Comparison of ENCODE assay signal across 9 cellular contexts in genomic region chr1:100455478-100456072, GRCh38.
DNase-seq lines count a peak whose midpoint lies in the region; ATAC-seq and TF ChIP-seq lines count a peak whose summit lies in the region.
"Had no signal": no experiment of that assay in that cellular context is flagged by ENCODE, and none has a peak within 500 bp of the region (broad histone marks: within the 10 kb centered on the region; RNA-seq: fewer than 3 reads in every experiment).

No MANE protein-coding gene starts in this region.

- no peaks in the 10 kb centered on the region for H3K27me3 Mint-ChIP-seq in activated naive CD8-positive, alpha-beta T cell
- no peaks in the 10 kb centered on the region for H3K27me3 Mint-ChIP-seq in activated naive CD8-positive, alpha-beta T cell treated with anti-CD3 and anti-CD28 coated beads for 36 hours

- H3K9me3 ChIP-seq in PC-3 (ENCODE audit: low read length) = no peaks in the 10 kb centered on the region
- H3K9me3 ChIP-seq in esophagus muscularis mucosa = no peaks in the 10 kb centered on the region
- H3K9me3 ChIP-seq in tibial artery = no peaks in the 10 kb centered on the region

- POLR2A ChIA-PET in PC-3 (lab: Charles Lee; ENCODE audit: unreplicated experiment) = interaction anchor here (0.6 kb wide), 1 partner anchor 55 kb away, joined by 5 read pairs; no protein-coding TSS in a partner anchor

- no peak for DNase-seq in activated naive CD8-positive, alpha-beta T cell treated with anti-CD3 and anti-CD28 coated beads for 36 hours
- DNase-seq in PC-3 (peak; percentile 51), esophagus muscularis mucosa (ENCODE audit: extremely low spot score) (no peak), tibial artery (no peak), NCI-H526 treated with DMSO at 0.1 percent for 48 hours (lab: John Stamatoyannopoulos, UW) (no peak), left cardiac atrium (no peak)
- no peak for DNase-seq in stimulated activated CD4-positive, alpha-beta T cell treated with anti-CD3 and anti-CD28 coated beads, Interleukin-1b, Interleukin-23, amount 100 ng/mL, for 48 hours
- DNase-seq: SHP77 treated with DMSO at 0.1 percent for 48 hours had no signal

- CTCF ChIA-PET in PC-3 (lab: Charles Lee) = interaction anchor here (0.5 to 1.0 kb wide), 3 partner anchors 413 to 428 kb away, joined by 3 to 5 read pairs (median 3); a partner anchor contains a TSS

- H3K36me3 ChIP-seq in PC-3 (ENCODE audit: low read depth, low read length) (no peaks in the 10 kb centered on the region; the same call in 1 of the 2 replicates), esophagus muscularis mucosa (no peaks in the 10 kb centered on the region), tibial artery (peaks cover 0 to 3% (median 0%) of the 10 kb centered on the region in 3 donors)

- H3K9me3 Mint-ChIP-seq in activated naive CD8-positive, alpha-beta T cell (ENCODE audit: low read depth) = no peaks in the 10 kb centered on the region
- no peaks in the 10 kb centered on the region for H3K9me3 Mint-ChIP-seq in activated naive CD8-positive, alpha-beta T cell treated with anti-CD3 and anti-CD28 coated beads for 36 hours

- H2AFZ ChIP-seq in PC-3 (ENCODE audit: low read length) = no peak overlapping the region

- no peak for ATAC-seq in PC-3
- ATAC-seq in left cardiac atrium = no peak

- H4K20me1 ChIP-seq in PC-3 (ENCODE audit: low read length) = no peaks in the 10 kb centered on the region

- H3K9me2 ChIP-seq in PC-3 (replicated peaks; ENCODE audit: low read length) = no peaks in the 10 kb centered on the region

- no peaks in the 10 kb centered on the region for H3K27me3 ChIP-seq in PC-3 (ENCODE audit: low read length)
- H3K27me3 ChIP-seq in esophagus muscularis mucosa = no peaks in the 10 kb centered on the region
- H3K27me3 ChIP-seq in tibial artery = no peaks in the 10 kb centered on the region

- H3K9ac ChIP-seq in PC-3 (ENCODE audit: low read length) = no peak overlapping the region

- TF ChIP-seq CTCF in PC-3 (conservative IDR thresholded peaks at IDR 0.05; ENCODE audit: low read depth, low read length) = peak; percentile 73
- TF ChIP-seq CTCF in esophagus muscularis mucosa (IDR thresholded peaks at IDR 0.05) = peak; percentile 22 to 54 (median 51)
- peak; percentile 27 to 46 for TF ChIP-seq CTCF in tibial artery (IDR thresholded peaks at IDR 0.05)

- intact Hi-C loops in PC-3 (cut with micrococcal nuclease) (loop anchor here (5.0 to 10.0 kb wide), 4 partner anchors 161 to 323 kb away; partner anchors contain the start of genes RTCA, SASS6 and TRMT13), esophagus muscularis mucosa (cut with DNase I) (loop anchor here (5.0 kb wide), 2 partner anchors 103 to 648 kb away; partner anchors contain the start of gene CDC14A), tibial artery (cut with DNase I; ENCODE audit: low total_unique reads) (loop anchor here (5.0 kb wide), 1 partner anchor 412 kb away; no protein-coding TSS in a partner anchor), left cardiac atrium (cut with DNase I) (loop anchor here in 1 of 2 donors (5.0 to 10.0 kb wide), 2 partner anchors 171 to 648 kb away; no protein-coding TSS in a partner anchor)

- H3K79me2 ChIP-seq in PC-3 (ENCODE audit: low read length) = no peaks in the 10 kb centered on the region

- no peak for TF ChIP-seq POLR2A in esophagus muscularis mucosa (IDR thresholded peaks at IDR 0.05; ENCODE audit: low read depth)

- peaks cover 10% of the 10 kb centered on the region; the same call in 1 of the 2 replicates for H3K4me1 ChIP-seq in PC-3 (ENCODE audit: insufficient read depth, low read length)
- peaks cover 0 to 19% (median 16%) of the 10 kb centered on the region in 4 donors for H3K4me1 ChIP-seq in esophagus muscularis mucosa
- H3K4me1 ChIP-seq in tibial artery = peaks cover 0 to 4% (median 0%) of the 10 kb centered on the region in 4 donors

- H3K4me1 Mint-ChIP-seq in activated naive CD8-positive, alpha-beta T cell (ENCODE audit: low read depth) = peaks cover 62% of the 10 kb centered on the region
- H3K4me1 Mint-ChIP-seq in activated naive CD8-positive, alpha-beta T cell treated with anti-CD3 and anti-CD28 coated beads for 36 hours = peaks cover 39% of the 10 kb centered on the region

- no peak overlapping the region for H3K4me3 Mint-ChIP-seq in activated naive CD8-positive, alpha-beta T cell
- H3K4me3 Mint-ChIP-seq in activated naive CD8-positive, alpha-beta T cell treated with anti-CD3 and anti-CD28 coated beads for 36 hours = no peak overlapping the region

- H3K4me3 ChIP-seq in PC-3 (ENCODE audit: low read length) (no peak overlapping the region), esophagus muscularis mucosa (no peak overlapping the region), tibial artery (no peak overlapping the region)

- no peaks in the 10 kb centered on the region for H3F3A ChIP-seq in PC-3 (ENCODE audit: low read length, unreplicated experiment)

- H3K4me2 ChIP-seq in PC-3 (ENCODE audit: low read length) = no peak overlapping the region

- H3K27ac Mint-ChIP-seq in activated naive CD8-positive, alpha-beta T cell = peak overlapping the region; percentile 61
- no peak overlapping the region for H3K27ac Mint-ChIP-seq in activated naive CD8-positive, alpha-beta T cell treated with anti-CD3 and anti-CD28 coated beads for 36 hours

- TF ChIP-seq EP300 in esophagus muscularis mucosa (IDR thresholded peaks at IDR 0.05) = no peak

- H3K36me3 Mint-ChIP-seq in activated naive CD8-positive, alpha-beta T cell = peaks cover 13% of the 10 kb centered on the region
- peaks cover 10% of the 10 kb centered on the region for H3K36me3 Mint-ChIP-seq in activated naive CD8-positive, alpha-beta T cell treated with anti-CD3 and anti-CD28 coated beads for 36 hours

- H3K27ac ChIP-seq in PC-3 (ENCODE audit: low read length) = no peak overlapping the region
- no peak overlapping the region for H3K27ac ChIP-seq in esophagus muscularis mucosa (replicated peaks in 1 of 4)
- H3K27ac ChIP-seq in tibial artery = no peak overlapping the region

- BruUV-seq in PC-3 (replicated peaks; lab: Mats Ljungman, UMichigan) = no TSS peak
